Comparison of ENCODE assay signal across 25 cellular contexts in the genomic region with DNA sequence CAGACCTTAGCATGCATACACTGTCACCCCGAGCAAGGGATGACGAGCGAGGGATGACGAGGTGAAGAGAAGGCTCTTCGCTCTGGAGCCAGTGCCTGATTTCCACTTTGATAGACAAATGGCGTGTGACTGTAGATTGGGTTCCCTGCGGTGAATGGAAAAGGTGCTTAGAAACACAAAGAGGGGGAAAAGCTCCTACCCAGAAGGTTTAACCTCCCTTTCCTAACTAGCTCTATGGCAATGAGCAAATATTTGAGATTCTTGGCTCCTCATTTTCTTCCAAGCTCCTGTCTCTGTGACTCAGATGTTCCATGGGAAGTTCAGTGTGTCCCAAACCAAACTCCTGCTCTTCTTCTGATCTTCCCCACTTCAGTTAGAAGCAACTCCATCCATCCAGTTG.
DNase-seq lines count a peak whose midpoint lies in the region; ATAC-seq and TF ChIP-seq lines count a peak whose summit lies in the region.
"Had no signal": no experiment of that assay in that cellular context is flagged by ENCODE, and none has a peak within 500 bp of the region (broad histone marks: within the 10 kb centered on the region; RNA-seq: fewer than 3 reads in every experiment).

No MANE protein-coding gene starts in this region.

- no peak overlapping the region for H3K27ac ChIP-seq in HUES6 (ENCODE audit: low read depth, low read length)
- no peak overlapping the region for H3K27ac ChIP-seq in body of pancreas
- no peak overlapping the region for H3K27ac ChIP-seq in SJCRH30
- H3K27ac ChIP-seq: esophagus squamous epithelium, ovary, PC-9, testis had no signal

- no peaks in the 10 kb centered on the region for H3K9me3 ChIP-seq in HUES6 (ENCODE audit: control insufficient read depth, insufficient read depth, low read depth, low read length)
- no peaks in the 10 kb centered on the region for H3K9me3 ChIP-seq in body of pancreas
- H3K9me3 ChIP-seq in SJCRH30 (replicated peaks) = no peaks in the 10 kb centered on the region
- H3K9me3 ChIP-seq: esophagus squamous epithelium, ovary, testis had no signal

- no peak overlapping the region for H3K9ac ChIP-seq in HUES6 (ENCODE audit: low read length)

- H3K36me3 ChIP-seq in HUES6 (ENCODE audit: control insufficient read depth, insufficient read depth, low read length) (no peaks in the 10 kb centered on the region), body of pancreas (replicated peaks in 1 of 2; ENCODE audit: insufficient read depth in 1 of 2, low read depth in 2 of 2) (no peaks in the 10 kb centered on the region), SJCRH30 (no peaks in the 10 kb centered on the region)
- H3K36me3 ChIP-seq: esophagus squamous epithelium, ovary had no signal

- TF ChIP-seq POLR2A in body of pancreas (IDR thresholded peaks at IDR 0.05) = no peak

- 0 out of 2 replicates have a peak, but pooled peaks cover 3% of the 10 kb centered on the region for H3K27me3 ChIP-seq in HUES6 (ENCODE audit: control insufficient read depth, insufficient read depth, low read length)
- H3K27me3 ChIP-seq in body of pancreas = no peaks in the 10 kb centered on the region
- H3K27me3 ChIP-seq in SJCRH30 = no peaks in the 10 kb centered on the region
- H3K27me3 ChIP-seq: esophagus squamous epithelium, ovary, testis had no signal

- intact Hi-C loops in body of pancreas (cut with DNase I) = no loop called here

- peak; percentile 47 for DNase-seq in AG08396 (ENCODE audit: low spot score)
- peak; percentile 2 for DNase-seq in choroid plexus epithelial cell (ENCODE audit: low read depth)
- peak; percentile 27 for DNase-seq in kidney tubule cell (ENCODE audit: low spot score)
- no peak for DNase-seq in body of pancreas
- DNase-seq in SJCRH30 = no peak
- DNase-seq in NCI-H526 treated with DMSO at 0.1 percent for 48 hours (lab: John Stamatoyannopoulos, UW) = no peak
- DNase-seq: activated CD4-positive, alpha-beta T cell treated with anti-CD3 and anti-CD28 coated beads, Interleukin-2, amount 10 ng/mL, durations not matched to agents 7 days and 5 days; activated gamma-delta T cell; CD4-positive, CD25-positive, alpha-beta regulatory T cell; DMS 273 treated with DMSO at 0.1 percent for 48 hours; effector CD8-positive, alpha-beta T cell; esophagus squamous epithelium; KG1; MV-4-11; NCI-H1930; NCI-H226; ovary; PC-9; SIG-M5; stimulated activated CD4-positive, alpha-beta T cell treated with anti-CD3 and anti-CD28 coated beads, Interleukin-1b, Interleukin-23, amount 100 ng/mL, for 48 hours; testis had no signal

- TF ChIP-seq CTCF in choroid plexus epithelial cell (conservative IDR thresholded peaks at IDR 0.05; ENCODE audit: low read depth, low read length) (no peak), body of pancreas (IDR thresholded peaks at IDR 0.05) (no peak)

- H3K4me3 ChIP-seq in HUES6 (ENCODE audit: low read depth, low read length) = peak overlapping the region; percentile 5; the same call in 1 of the 2 replicates
- no peak overlapping the region for H3K4me3 ChIP-seq in choroid plexus epithelial cell (ENCODE audit: low read depth, low read length)
- no peak overlapping the region for H3K4me3 ChIP-seq in body of pancreas
- no peak overlapping the region for H3K4me3 ChIP-seq in SJCRH30
- H3K4me3 ChIP-seq: esophagus squamous epithelium, lung, ovary, PC-9, testis had no signal

- WGBS in body of pancreas, 2 donors = 72 to 81% methylated on average over 7 of the region's 7 CpGs

- H3K4me1 ChIP-seq in HUES6 (ENCODE audit: control insufficient read depth, insufficient read depth, low read length) (peaks cover 13% of the 10 kb centered on the region), body of pancreas (peaks cover 4% of the 10 kb centered on the region), SJCRH30 (peaks cover 8% of the 10 kb centered on the region; the same call in 1 of the 2 replicates)

- no peak for ATAC-seq in body of pancreas
- no peak for ATAC-seq in HG03469 (IDR thresholded peaks at IDR 0.05; ENCODE audit: unreplicated experiment)
- ATAC-seq: stimulated activated memory B cell treated with anti-CD40 and anti-IgM and Interleukin-4, amounts not matched to agents 10 μg/mL and 1 μg/mL and 100 μg/mL, for 72 hours had no signal

Comparison
In these comparisons a context has a peak if more than half of its experiments do, and no peak if none do; other contexts are left out.
1. DNase-seq: peak in AG08396 (single experiment), choroid plexus epithelial cell (single experiment) and kidney tubule cell (single experiment); none in body of pancreas (0 of 4), SJCRH30 (0 of 2) and NCI-H526 treated with DMSO at 0.1 percent for 48 hours (single experiment).